Comparison of ENCODE assay signal across 8 cellular contexts in genomic region chr10:108204528-108205313, GRCh38.
A peak's percentile ranks its signal among the peaks of the same experiment; 100 is the strongest.
DNase-seq lines count a peak whose midpoint lies in the region; ATAC-seq and TF ChIP-seq lines count a peak whose summit lies in the region.

No MANE protein-coding gene starts in this region.

- no peak overlapping the region for H3K4me3 ChIP-seq in dorsolateral prefrontal cortex

- no peaks in the 10 kb centered on the region for H3K27me3 Mint-ChIP-seq in T-helper 17 cell

- no peak overlapping the region for H3K27ac Mint-ChIP-seq in T-helper 17 cell

- H3K36me3 Mint-ChIP-seq in T-helper 17 cell (ENCODE audit: low read depth) = no peaks in the 10 kb centered on the region

- intact Hi-C loops in dorsolateral prefrontal cortex (cut with DNase I) = no loop called here

- no peak overlapping the region for H3K4me3 Mint-ChIP-seq in T-helper 17 cell

- no peaks in the 10 kb centered on the region for H3K9me3 ChIP-seq in T-helper 17 cell (ENCODE audit: control insufficient read depth, low read length, poor library complexity, severe bottlenecking)

- DNase-seq in EL = peak; percentile 10
- peak; percentile 6 for DNase-seq in NCI-H1694 (lab: John Stamatoyannopoulos, UW)
- peak in 2 of 10 donors; percentile 38 to 45 for DNase-seq in dorsolateral prefrontal cortex
- peak; percentile 27 for DNase-seq in retina
- DNase-seq in SHP77 treated with DMSO at 0.1 percent for 48 hours (lab: John Stamatoyannopoulos, UW) = no peak
- no peak for DNase-seq in T-helper 17 cell
- DNase-seq in T-helper 1 cell = no peak

- peak overlapping the region in 1 of 59 donors; percentile 26 for H3K27ac ChIP-seq in dorsolateral prefrontal cortex

- H3K4me1 Mint-ChIP-seq in T-helper 17 cell = no peaks in the 10 kb centered on the region

- no peaks in the 10 kb centered on the region for H3K27me3 ChIP-seq in dorsolateral prefrontal cortex

- ATAC-seq in GM21825 (IDR thresholded peaks at IDR 0.05; ENCODE audit: unreplicated experiment) = peak; percentile 74
- ATAC-seq in T-helper 17 cell = no peak

- peak in 55 of 56 donors; percentile 35 to 72 (median 54) for TF ChIP-seq CTCF in dorsolateral prefrontal cortex (IDR thresholded peaks at IDR 0.05 in 54 of 56, conservative IDR thresholded peaks at IDR 0.05 in 2 of 56; ENCODE audit: low read depth in 1 of 56, partially characterized antibody in 56 of 56)

Comparison
In these comparisons a context has a peak if more than half of its experiments do, and no peak if none do; other contexts are left out.
1. DNase-seq: peak in EL (single experiment), NCI-H1694 (single experiment) and retina (single experiment); none in SHP77 treated with DMSO at 0.1 percent for 48 hours (single experiment), T-helper 17 cell (0 of 3) and T-helper 1 cell (0 of 5).